ENCODE assay signal across 8 cellular contexts in genomic region chr1:205199090-205199930, GRCh38. TPM values are rescaled to one million over a fixed set of nuclear protein-coding genes. Genes with fewer than 3 reads are reported as not detected.
A peak's percentile ranks its signal among the peaks of the same experiment; 100 is the strongest.
DNase-seq lines count a peak whose midpoint lies in the region; ATAC-seq, FAIRE-seq and TF ChIP-seq lines count a peak whose summit lies in the region.

No MANE protein-coding gene starts in this region.

- no peak for TF ChIP-seq CTCF in omental fat pad (IDR thresholded peaks at IDR 0.05)

- FAIRE-seq in endometrium (lab: Jason Lieb, UNC), result peak; percentile 31

- DNase-seq in H4 (ENCODE audit: low spot score) (peak; percentile 67), HK-2 (ENCODE audit: unreplicated experiment) (no peak), omental fat pad (ENCODE audit: low spot score) (no peak), iPS-NIHi11 (ENCODE audit: low spot score) (no peak), SHP77 treated with DMSO at 0.1 percent for 48 hours (lab: John Stamatoyannopoulos, UW) (no peak)
- DNase-seq in activated CD4-positive, alpha-beta T cell treated with anti-CD3 and anti-CD28 coated beads for 48 hours, result peak; percentile 67
- peak; percentile 11 for DNase-seq in stimulated activated CD4-positive, alpha-beta T cell treated with anti-CD3 and anti-CD28 coated beads, Interleukin-4, amount 100 ng/mL, for 1 hour

- no peak for ATAC-seq in omental fat pad (ENCODE audit: low FRiP score)

RNA-seq across cellular contexts. Expression of gene DSTYK, which starts 12.2 kb away (rescaled TPM):
- total RNA-seq in H4 (2014; rRNA removed; shearing (Covaris generic)), result 5.1 and 5.8 TPM in 2 replicates
- 10 to 100 TPM in 3 of 4 donors, 1 to 10 TPM in 1; 7.6 to 13.0 (median 11.4) TPM for total RNA-seq in omental fat pad

RNA-seq across cellular contexts. Expression of gene TMCC2, which starts 28.4 kb away (rescaled TPM):
- 0.74 and 2.1 TPM in 2 replicates for total RNA-seq in H4 (2014; rRNA removed; shearing (Covaris generic))
- total RNA-seq in omental fat pad, result 1 to 10 TPM in 3 of 4 donors, under 1 TPM in 1; 0.96 to 4.9 (median 2.2) TPM

Comparison
In these comparisons a context has a peak if more than half of its experiments do, and no peak if none do; other contexts are left out.
1. DNase-seq: peak in H4 (single experiment), activated CD4-positive, alpha-beta T cell treated with anti-CD3 and anti-CD28 coated beads for 48 hours (single experiment) and stimulated activated CD4-positive, alpha-beta T cell treated with anti-CD3 and anti-CD28 coated beads, Interleukin-4, amount 100 ng/mL, for 1 hour (single experiment); none in HK-2 (single experiment), omental fat pad (single experiment), iPS-NIHi11 (single experiment) and SHP77 treated with DMSO at 0.1 percent for 48 hours (single experiment).